ENCODE assay signal across 1 cellular context in genomic region chr22:48495751-48496080, GRCh38.
TF ChIP-seq lines count a peak whose summit lies in the region.

No MANE protein-coding gene starts in this region.

TF ChIP-seq in WTC11, 78 proteins besides CTCF, POLR2A, EP300 and RAD21 (continued from another document):
- TF ChIP-seq CBFB (CRISPR knock-in tag; IDR thresholded peaks at IDR 0.05; ENCODE audit: low read depth) (no peak), ZNF396 (CRISPR knock-in tag; IDR thresholded peaks at IDR 0.05; ENCODE audit: borderline replicate concordance) (no peak), PRDM15 (CRISPR knock-in tag; IDR thresholded peaks at IDR 0.05) (no peak), TP53 (CRISPR knock-in tag; IDR thresholded peaks at IDR 0.05) (no peak), NR3C1 (CRISPR knock-in tag; conservative IDR thresholded peaks at IDR 0.05; ENCODE audit: low read depth) (no peak)
